8 cellular contexts compared by ENCODE assay signal in the genomic region with DNA sequence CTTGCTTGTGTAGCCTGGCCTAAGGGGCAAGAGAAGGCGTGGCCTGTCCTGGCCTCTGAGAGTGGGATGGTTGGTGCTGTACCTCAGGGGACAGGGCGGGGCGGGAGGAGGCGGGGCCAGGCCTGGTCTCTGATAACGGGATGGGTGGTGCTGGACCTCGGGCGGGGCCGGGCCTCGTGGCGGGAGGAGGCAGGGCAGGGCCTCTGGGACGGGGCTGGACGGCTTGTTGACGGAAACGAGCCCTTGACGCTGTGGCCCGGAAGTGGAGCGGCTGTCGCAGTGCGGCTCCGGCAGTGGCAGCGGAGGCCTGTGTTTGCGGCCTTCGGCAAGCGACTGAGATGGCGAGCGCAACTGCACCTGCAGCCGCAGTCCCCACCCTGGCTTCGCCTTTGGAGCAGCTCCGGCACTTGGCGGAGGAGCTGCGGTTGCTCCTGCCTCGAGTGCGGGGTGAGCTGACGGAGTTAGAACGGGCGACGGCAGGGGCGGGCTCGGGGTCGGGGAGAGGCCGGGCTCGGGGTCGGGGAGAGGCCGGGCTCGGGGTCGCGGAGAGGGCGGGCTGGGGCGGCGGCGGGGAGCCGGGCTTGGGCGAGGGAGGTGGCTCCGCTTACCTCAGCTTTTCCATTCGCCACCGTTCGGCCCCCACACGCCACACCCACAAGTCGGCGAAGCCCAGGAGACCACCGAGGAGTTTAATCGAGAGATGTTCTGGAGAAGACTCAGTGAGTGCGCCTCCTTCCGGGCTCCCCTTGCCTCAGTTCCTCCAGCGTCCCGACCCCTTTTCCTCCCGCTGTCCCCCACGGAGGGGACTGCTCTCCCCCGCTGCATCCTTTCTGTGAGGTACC. TPM values are rescaled to one million over a fixed set of nuclear protein-coding genes. Genes with fewer than 3 reads are reported as not detected.
DNase-seq lines count a peak whose midpoint lies in the region; ATAC-seq and TF ChIP-seq lines count a peak whose summit lies in the region.

A gene with protein sequence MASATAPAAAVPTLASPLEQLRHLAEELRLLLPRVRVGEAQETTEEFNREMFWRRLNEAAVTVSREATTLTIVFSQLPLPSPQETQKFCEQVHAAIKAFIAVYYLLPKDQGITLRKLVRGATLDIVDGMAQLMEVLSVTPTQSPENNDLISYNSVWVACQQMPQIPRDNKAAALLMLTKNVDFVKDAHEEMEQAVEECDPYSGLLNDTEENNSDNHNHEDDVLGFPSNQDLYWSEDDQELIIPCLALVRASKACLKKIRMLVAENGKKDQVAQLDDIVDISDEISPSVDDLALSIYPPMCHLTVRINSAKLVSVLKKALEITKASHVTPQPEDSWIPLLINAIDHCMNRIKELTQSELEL (plus strand): TSS at position 243 of the 842 bp plus-strand sequence. CDS start 96 bp downstream, at position 339.

- H3K27me3 Mint-ChIP-seq in neural progenitor cell (ENCODE audit: insufficient read depth, low read depth): no peaks in the 10 kb centered on the region

- peak; percentile 91 for ATAC-seq in foreskin keratinocyte

- peaks cover 20% of the 10 kb centered on the region for H3F3A ChIP-seq in neural progenitor cell (ENCODE audit: low read depth)

- H3K27me3 ChIP-seq in SJSA1 (replicated peaks): no peaks in the 10 kb centered on the region
- no peaks in the 10 kb centered on the region for H3K27me3 ChIP-seq in foreskin keratinocyte
- H3K27me3 ChIP-seq in neural progenitor cell: no peaks in the 10 kb centered on the region

- DNase-seq in GF-D8 (lab: John Stamatoyannopoulos, UW) (peak; percentile 48), H4 (ENCODE audit: low spot score) (peak; percentile 87), LNCaP clone FGC (ENCODE audit: low read depth) (peak; percentile 76), SJSA1 (ENCODE audit: low read depth in 1 of 2, low spot score in 2 of 2) (peak; percentile 81 to 98), foreskin keratinocyte (peak in 1 of 2 donors; percentile 56), neural progenitor cell (ENCODE audit: low spot score) (peak; percentile 97)
- DNase-seq in activated gamma-delta T cell treated with anti-CD3 and anti-CD28 coated beads, Interleukin-2, amount 50 U/mL, for 16 hours (ENCODE audit: low read depth): peak; percentile 84

- peak within 1 kb of the TSS; percentile 98 for H2AFZ ChIP-seq in neural progenitor cell (replicated peaks)

- peak within 1 kb of the TSS; percentile 78 for H3K27ac Mint-ChIP-seq in neural progenitor cell

- H3K36me3 ChIP-seq in SJSA1: peaks cover 21% of the 10 kb centered on the region
- H3K36me3 ChIP-seq in neural progenitor cell: no peaks in the 10 kb centered on the region

- peak within 1 kb of the TSS; percentile 78 for H3K4me2 ChIP-seq in neural progenitor cell

- H3K79me2 ChIP-seq in neural progenitor cell (ENCODE audit: low read depth): peaks cover 16% of the 10 kb centered on the region

- peak within 1 kb of the TSS; percentile 71 for H3K9ac ChIP-seq in neural progenitor cell

- H3K4me3 Mint-ChIP-seq in neural progenitor cell: peak within 1 kb of the TSS; percentile 96

- H3K36me3 Mint-ChIP-seq in neural progenitor cell: no peaks in the 10 kb centered on the region

- H3K4me1 ChIP-seq in SJSA1 (replicated peaks): 0 out of 2 replicates have a peak, but pooled peaks cover 3% of the 10 kb centered on the region
- H3K4me1 ChIP-seq in foreskin keratinocyte: peaks cover 7% of the 10 kb centered on the region
- H3K4me1 ChIP-seq in neural progenitor cell: peaks cover 4% of the 10 kb centered on the region

- H3K27ac ChIP-seq in SJSA1: peak within 1 kb of the TSS; percentile 46
- peak within 1 kb of the TSS; percentile 4 for H3K27ac ChIP-seq in foreskin keratinocyte
- peak within 1 kb of the TSS; percentile 77 for H3K27ac ChIP-seq in neural progenitor cell

- peaks cover 3% of the 10 kb centered on the region for H4K20me1 ChIP-seq in neural progenitor cell (ENCODE audit: low read depth)

- H3K4me3 ChIP-seq in LNCaP clone FGC (ENCODE audit: low read depth, low read length) (peak within 1 kb of the TSS; percentile 80), SJSA1 (peak within 1 kb of the TSS; percentile 59), neural progenitor cell (peak within 1 kb of the TSS; percentile 81)

- H3K9me3 Mint-ChIP-seq in neural progenitor cell: no peaks in the 10 kb centered on the region

- TF ChIP-seq CTCF in LNCaP clone FGC (IDR thresholded peaks at IDR 0.05; ENCODE audit: control insufficient read depth, extremely low read depth, insufficient read depth) (peak; percentile 21), foreskin keratinocyte (conservative IDR thresholded peaks at IDR 0.05) (peak; percentile 45), neural progenitor cell (IDR thresholded peaks at IDR 0.05) (peak; percentile 62), subcutaneous adipose tissue (IDR thresholded peaks at IDR 0.05; ENCODE audit: low read depth) (no peak)

- H3K4me1 Mint-ChIP-seq in neural progenitor cell: peaks cover 9% of the 10 kb centered on the region

- no peaks in the 10 kb centered on the region for H3K9me3 ChIP-seq in SJSA1 (replicated peaks)
- H3K9me3 ChIP-seq in neural progenitor cell (ENCODE audit: low read depth): no peaks in the 10 kb centered on the region

RNA-seq across cellular contexts. Expression of the gene that starts here (rescaled TPM):
- total RNA-seq in H4 (2014; rRNA removed; shearing (Covaris generic)): 57.5 and 70.5 TPM in 2 replicates
- total RNA-seq in SJSA1 (2014; rRNA removed; shearing (Covaris generic)): 84.2 and 103 TPM in 2 replicates
- total RNA-seq in foreskin keratinocyte: 26.1 and 32.8 TPM in 2 replicates
- polyA plus RNA-seq in foreskin keratinocyte: 23.6 and 26.5 TPM in 2 replicates
- 43.1 and 44.3 TPM in 2 replicates for total RNA-seq in neural progenitor cell (ENCODE audit: low replicate concordance)
- total RNA-seq in subcutaneous adipose tissue: 100 to 1,000 TPM; 121 to 201 (median 130) TPM

Comparison
In these comparisons a context has a peak if more than half of its experiments do, and no peak if none do; other contexts are left out.
1. H3K27ac ChIP-seq: peak in every context shown above with its lines; median percentile 77 in neural progenitor cell; 46 in SJSA1; 4 in foreskin keratinocyte.